20 cellular contexts compared by ENCODE assay signal in genomic region chr6:158158123-158158522, GRCh38.
"Had no signal": no experiment of that assay in that cellular context is flagged by ENCODE, and none has a peak within 500 bp of the region (broad histone marks: within the 10 kb centered on the region; RNA-seq: fewer than 3 reads in every experiment).

No MANE protein-coding gene starts in this region.

- H3K9me3 ChIP-seq: mucosa of descending colon, tibial nerve, uterus had no signal

- H3K9me3 Mint-ChIP-seq: activated T-helper 1 cell treated with anti-CD3 and anti-CD28 coated beads, Interleukin-12 subunit alpha, Interleukin-12 subunit beta, Interleukin-2, Interleukin-4 antibody, amounts not matched to agents 30 ng/mL and 10 ng/mL and 1 ng/mL, durations not matched to agents 14 hours and 24 hours and 36 hours; naive B cell; neural crest cell had no signal

- H3K4me3 Mint-ChIP-seq: activated CD4-positive, alpha-beta T cell treated with anti-CD3 and anti-CD28 coated beads for 36 hours; activated naive CD8-positive, alpha-beta T cell; activated T-helper 1 cell treated with anti-CD3 and anti-CD28 coated beads, Interleukin-12 subunit alpha, Interleukin-12 subunit beta, Interleukin-2, Interleukin-4 antibody, amounts not matched to agents 30 ng/mL and 10 ng/mL and 1 ng/mL, durations not matched to agents 14 hours and 24 hours and 36 hours; naive B cell; neural crest cell had no signal

- H2AFZ ChIP-seq: hepatocyte had no signal

- H3K27ac ChIP-seq: epithelial cell of prostate, foreskin keratinocyte, hepatocyte, tibial nerve, uterus had no signal

- H3K27me3 ChIP-seq: foreskin keratinocyte, hepatocyte, tibial nerve, uterus had no signal

- DNase-seq: activated CD4-positive, alpha-beta T cell treated with anti-CD3 and anti-CD28 coated beads for 36 hours; activated CD4-positive, alpha-beta T cell treated with anti-CD3 and anti-CD28 coated beads, Interleukin-2, amount 50 U/mL, for 48 hours; activated T-cell treated with anti-CD3 and anti-CD28 coated beads for 4 hours; foreskin keratinocyte; left cardiac atrium; mesenchymal stem cell; mucosa of descending colon; naive B cell; stimulated activated naive CD8-positive, alpha-beta T cell treated with anti-CD3 and anti-CD28 coated beads, Interleukin-15, Interleukin-2, amounts not matched to agents 100 U/mL and 50 U/mL, for 24 hours; uterus had no signal

- ATAC-seq: activated CD4-positive, alpha-beta T cell treated with anti-CD3 and anti-CD28 coated beads for 36 hours; foreskin keratinocyte; mucosa of descending colon; stimulated activated naive CD8-positive, alpha-beta T cell treated with anti-CD3 and anti-CD28 coated beads, Interleukin-15, Interleukin-2, amounts not matched to agents 100 U/mL and 50 U/mL, for 24 hours had no signal

- H3K4me2 ChIP-seq: hepatocyte had no signal

- H3K36me3 ChIP-seq: uterus had no signal

- H3K27ac Mint-ChIP-seq: activated CD4-positive, alpha-beta T cell treated with anti-CD3 and anti-CD28 coated beads for 36 hours; activated naive CD8-positive, alpha-beta T cell; activated T-helper 1 cell treated with anti-CD3 and anti-CD28 coated beads, Interleukin-12 subunit alpha, Interleukin-12 subunit beta, Interleukin-2, Interleukin-4 antibody, amounts not matched to agents 30 ng/mL and 10 ng/mL and 1 ng/mL, durations not matched to agents 14 hours and 24 hours and 36 hours; progenitor cell of endocrine pancreas had no signal

- H3K36me3 Mint-ChIP-seq: naive B cell had no signal

- H3K4me3 ChIP-seq: hepatocyte, mucosa of descending colon, tibial nerve, uterus had no signal

- H3K4me1 ChIP-seq: foreskin keratinocyte, uterus had no signal

- FAIRE-seq: bronchial epithelial cell, islet of Langerhans, TTC549 had no signal

- H3K27me3 Mint-ChIP-seq: activated CD4-positive, alpha-beta T cell treated with anti-CD3 and anti-CD28 coated beads for 36 hours; activated naive CD8-positive, alpha-beta T cell; naive B cell; progenitor cell of endocrine pancreas had no signal
